2 cellular contexts compared by ENCODE assay signal in the genomic region with DNA sequence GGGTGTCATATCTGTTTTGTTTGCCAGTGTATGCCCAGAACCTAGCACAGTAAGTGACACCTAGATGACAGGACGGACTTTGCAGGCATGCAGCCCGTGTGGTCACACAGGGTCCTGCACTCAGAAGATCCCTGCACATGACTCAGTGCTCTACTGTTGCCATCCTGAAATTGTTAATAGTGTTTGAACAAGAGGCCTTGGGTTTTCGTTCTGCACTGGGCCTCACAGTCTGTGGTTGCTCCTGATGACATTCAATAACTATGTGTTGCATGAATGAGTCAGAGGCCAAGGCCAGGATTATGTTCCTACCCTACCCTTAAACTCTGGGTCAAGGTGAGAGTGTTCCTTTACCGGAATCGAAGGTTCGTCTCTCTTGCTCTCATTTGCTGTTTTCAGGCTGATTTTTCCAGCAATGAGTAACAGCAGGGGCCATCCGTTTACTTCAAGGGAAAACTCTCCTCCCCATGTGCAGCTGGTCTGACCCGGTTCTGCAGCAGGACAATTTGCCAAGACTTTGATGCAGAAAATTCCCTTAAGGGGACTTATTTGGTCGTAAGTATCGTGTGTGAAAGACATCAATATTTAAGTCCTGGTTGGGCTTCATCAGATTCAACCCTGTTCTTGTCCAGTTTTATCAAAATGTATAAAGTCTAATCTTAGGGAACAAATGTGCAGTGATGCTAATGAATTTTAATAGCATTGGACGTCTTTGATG.
TF ChIP-seq lines count a peak whose summit lies in the region.

No MANE protein-coding gene starts in this region.

TF ChIP-seq in HEK293, 187 proteins besides CTCF, POLR2A, EP300 and RAD21 (continued from another document):
- TF ChIP-seq, protein P1, sequence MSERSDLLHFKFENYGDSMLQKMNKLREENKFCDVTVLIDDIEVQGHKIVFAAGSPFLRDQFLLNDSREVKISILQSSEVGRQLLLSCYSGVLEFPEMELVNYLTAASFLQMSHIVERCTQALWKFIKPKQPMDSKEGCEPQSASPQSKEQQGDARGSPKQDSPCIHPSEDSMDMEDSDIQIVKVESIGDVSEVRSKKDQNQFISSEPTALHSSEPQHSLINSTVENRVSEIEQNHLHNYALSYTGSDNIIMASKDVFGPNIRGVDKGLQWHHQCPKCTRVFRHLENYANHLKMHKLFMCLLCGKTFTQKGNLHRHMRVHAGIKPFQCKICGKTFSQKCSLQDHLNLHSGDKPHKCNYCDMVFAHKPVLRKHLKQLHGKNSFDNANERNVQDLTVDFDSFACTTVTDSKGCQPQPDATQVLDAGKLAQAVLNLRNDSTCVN (tag by site-specific recombination; optimal IDR thresholded peaks at IDR 0.05) = no peak

TF ChIP-seq in SK-N-SH, 30 proteins besides CTCF, POLR2A, EP300 and RAD21 (continued from another document):
- TF ChIP-seq POLR2AphosphoS5 (IDR thresholded peaks at IDR 0.05; ENCODE audit: low read depth, low read length) (no peak), SIN3A (IDR thresholded peaks at IDR 0.05; ENCODE audit: borderline replicate concordance, low read depth, low read length) (no peak), TCF12 (IDR thresholded peaks at IDR 0.05) (no peak), RXRA (IDR thresholded peaks at IDR 0.05; ENCODE audit: borderline replicate concordance, low read depth) (no peak), TEAD4 (IDR thresholded peaks at IDR 0.05; ENCODE audit: borderline replicate concordance, insufficient read depth) (no peak)
